ENCODE assay signal across 8 cellular contexts in the genomic region with DNA sequence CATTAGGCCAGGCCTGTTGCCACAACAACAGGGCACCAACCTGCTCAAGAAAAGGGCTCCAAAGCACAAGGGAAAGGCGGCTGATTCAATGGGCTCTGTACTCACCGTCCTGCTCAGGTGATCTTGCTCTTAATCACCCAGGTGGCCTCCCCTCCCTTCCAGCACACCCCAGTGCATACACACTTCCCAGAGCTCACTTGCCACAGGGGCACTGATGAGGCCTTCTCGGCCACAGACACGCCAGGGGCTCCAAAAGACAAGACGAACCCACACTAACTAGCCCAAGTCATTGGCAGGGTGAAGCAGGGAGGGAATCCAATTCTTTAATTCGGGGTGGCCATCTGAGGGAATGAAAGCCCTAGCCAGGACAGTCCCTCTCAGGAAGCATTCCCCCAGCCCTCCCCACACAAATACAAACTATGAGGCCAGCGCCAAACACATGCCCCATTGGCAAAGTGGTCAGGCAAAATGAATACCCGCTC. TPM values are rescaled to one million over a fixed set of nuclear protein-coding genes. Genes with fewer than 3 reads are reported as not detected.
DNase-seq lines count a peak whose midpoint lies in the region; ATAC-seq, FAIRE-seq and TF ChIP-seq lines count a peak whose summit lies in the region.

No MANE protein-coding gene starts in this region.

- peaks cover 55% of the 10 kb centered on the region for H3K4me1 Mint-ChIP-seq in dendritic cell treated with granulocyte-macrophage colony-stimulating factor and Interleukin-4, amounts not matched to agents 40 ng/mL and 50 ng/mL, for 4 days (ENCODE audit: low read depth)

- peak overlapping the region; percentile 78 for H3K4me3 Mint-ChIP-seq in dendritic cell treated with granulocyte-macrophage colony-stimulating factor and Interleukin-4, amounts not matched to agents 40 ng/mL and 50 ng/mL, for 4 days

- intact Hi-C loops in dendritic cell treated with granulocyte-macrophage colony-stimulating factor and Interleukin-4, amounts not matched to agents 40 ng/mL and 50 ng/mL, for 4 days (cut with micrococcal nuclease), result loop anchor here (5.0 kb wide), 1 partner anchor 34 kb away; no protein-coding TSS in a partner anchor

- H3K27ac ChIP-seq in A549 (peak overlapping the region; percentile 81 to 95), muscle layer of duodenum (ENCODE audit: low read length) (peak overlapping the region; percentile 89)

- peak overlapping the region; percentile 60 for H3K4me3 ChIP-seq in A549
- H3K4me3 ChIP-seq in LNCaP clone FGC (ENCODE audit: low read depth, low read length), result peak overlapping the region; percentile 61
- peak overlapping the region; percentile 55 to 64 for H3K4me3 ChIP-seq in muscle layer of duodenum (ENCODE audit: low read depth in 1 of 2, low read length in 2 of 2)

- peak; percentile 1 to 3; a peak in 3 of 6 replicates for ATAC-seq in A549
- no peak for ATAC-seq in HG02970 (IDR thresholded peaks at IDR 0.05; ENCODE audit: low FRiP score, unreplicated experiment)
- no peak for ATAC-seq in HG02763 (IDR thresholded peaks at IDR 0.05; ENCODE audit: unreplicated experiment)
- no peak for ATAC-seq in GM19395 (IDR thresholded peaks at IDR 0.05; ENCODE audit: unreplicated experiment)

- H3K4me1 ChIP-seq in A549 (peaks cover 38% of the 10 kb centered on the region), muscle layer of duodenum (ENCODE audit: control insufficient read depth in 1 of 2, insufficient read depth in 2 of 2, low read length in 2 of 2) (peaks cover 10 to 35% of the 10 kb centered on the region in 2 donors)

- no peaks in the 10 kb centered on the region for H3K9me3 Mint-ChIP-seq in dendritic cell treated with granulocyte-macrophage colony-stimulating factor and Interleukin-4, amounts not matched to agents 40 ng/mL and 50 ng/mL, for 4 days

- TF ChIP-seq CTCF in A549 (IDR thresholded peaks at IDR 0.05), result no peak
- TF ChIP-seq CTCF in LNCaP clone FGC (IDR thresholded peaks at IDR 0.05; ENCODE audit: control insufficient read depth, extremely low read depth, insufficient read depth), result no peak

- H3K4me2 ChIP-seq in A549, result peak overlapping the region; percentile 88

- H3K27me3 Mint-ChIP-seq in dendritic cell treated with granulocyte-macrophage colony-stimulating factor and Interleukin-4, amounts not matched to agents 40 ng/mL and 50 ng/mL, for 4 days, result peaks cover 11% of the 10 kb centered on the region

- TF ChIP-seq RAD21 in A549 (conservative IDR thresholded peaks at IDR 0.05 in 1 of 2, IDR thresholded peaks at IDR 0.05 in 1 of 2), result no peak

- no peaks in the 10 kb centered on the region for H3K27me3 ChIP-seq in muscle layer of duodenum (ENCODE audit: low read depth, low read length)

- CTCF ChIA-PET in A549 (lab: Yijun Ruan, JAX), result interaction anchor here (1.2 to 12.8 kb wide), 8 partner anchors 14 to 74 kb away, joined by 3 to 263 read pairs (median 14); no protein-coding TSS in a partner anchor

- TF ChIP-seq POLR2A in A549 (IDR thresholded peaks at IDR 0.05; ENCODE audit: low read length), result no peak

- H3K36me3 ChIP-seq in muscle layer of duodenum (ENCODE audit: control insufficient read depth in 1 of 2, insufficient read depth in 2 of 2, low read length in 2 of 2), result no peaks in the 10 kb centered on the region

- FAIRE-seq in A549 (lab: Jason Lieb, UNC), result no peak

- TF ChIP-seq EP300 in A549 (IDR thresholded peaks at IDR 0.05), result no peak

- DNase-seq in A549 (ENCODE audit: low read depth in 1 of 2, low spot score in 1 of 2), result peak; percentile 29 to 41
- DNase-seq in LNCaP clone FGC (ENCODE audit: low read depth), result no peak
- no peak for DNase-seq in NCI-H2171 (lab: John Stamatoyannopoulos, UW)

- H3K27ac Mint-ChIP-seq in dendritic cell treated with granulocyte-macrophage colony-stimulating factor and Interleukin-4, amounts not matched to agents 40 ng/mL and 50 ng/mL, for 4 days, result peak overlapping the region; percentile 84

- POLR2A ChIA-PET in A549 (lab: Yijun Ruan, JAX), result interaction anchor here (0.6 to 4.3 kb wide), 8 partner anchors 24 to 450 kb away, joined by 3 to 47 read pairs (median 4); partner anchors contain the start of genes NEK8 and NUFIP2

- WGBS in A549 (ENCODE audit: missing lambda C conversion rate), result 25% methylated on average over 8 of the region's 8 CpGs

- H3K9me3 ChIP-seq in A549 (no peaks in the 10 kb centered on the region; the same call in 2 of the 3 replicates), muscle layer of duodenum (ENCODE audit: control insufficient read depth in 1 of 2, low read length in 2 of 2) (no peaks in the 10 kb centered on the region)

- peaks cover 14% of the 10 kb centered on the region for H3K36me3 Mint-ChIP-seq in dendritic cell treated with granulocyte-macrophage colony-stimulating factor and Interleukin-4, amounts not matched to agents 40 ng/mL and 50 ng/mL, for 4 days (ENCODE audit: low read depth)

TF ChIP-seq in A549, 52 proteins besides CTCF, POLR2A, EP300 and RAD21:
- TF ChIP-seq HOXA7 (CRISPR knock-in tag; IDR thresholded peaks at IDR 0.05) (no peak), RNF2 (IDR thresholded peaks at IDR 0.05; ENCODE audit: borderline replicate concordance, low read depth) (no peak), FOSL2 (IDR thresholded peaks at IDR 0.05) (no peak), FOSL2 (CRISPR knock-in tag; IDR thresholded peaks at IDR 0.05) (no peak)
- TF ChIP-seq, protein P1, sequence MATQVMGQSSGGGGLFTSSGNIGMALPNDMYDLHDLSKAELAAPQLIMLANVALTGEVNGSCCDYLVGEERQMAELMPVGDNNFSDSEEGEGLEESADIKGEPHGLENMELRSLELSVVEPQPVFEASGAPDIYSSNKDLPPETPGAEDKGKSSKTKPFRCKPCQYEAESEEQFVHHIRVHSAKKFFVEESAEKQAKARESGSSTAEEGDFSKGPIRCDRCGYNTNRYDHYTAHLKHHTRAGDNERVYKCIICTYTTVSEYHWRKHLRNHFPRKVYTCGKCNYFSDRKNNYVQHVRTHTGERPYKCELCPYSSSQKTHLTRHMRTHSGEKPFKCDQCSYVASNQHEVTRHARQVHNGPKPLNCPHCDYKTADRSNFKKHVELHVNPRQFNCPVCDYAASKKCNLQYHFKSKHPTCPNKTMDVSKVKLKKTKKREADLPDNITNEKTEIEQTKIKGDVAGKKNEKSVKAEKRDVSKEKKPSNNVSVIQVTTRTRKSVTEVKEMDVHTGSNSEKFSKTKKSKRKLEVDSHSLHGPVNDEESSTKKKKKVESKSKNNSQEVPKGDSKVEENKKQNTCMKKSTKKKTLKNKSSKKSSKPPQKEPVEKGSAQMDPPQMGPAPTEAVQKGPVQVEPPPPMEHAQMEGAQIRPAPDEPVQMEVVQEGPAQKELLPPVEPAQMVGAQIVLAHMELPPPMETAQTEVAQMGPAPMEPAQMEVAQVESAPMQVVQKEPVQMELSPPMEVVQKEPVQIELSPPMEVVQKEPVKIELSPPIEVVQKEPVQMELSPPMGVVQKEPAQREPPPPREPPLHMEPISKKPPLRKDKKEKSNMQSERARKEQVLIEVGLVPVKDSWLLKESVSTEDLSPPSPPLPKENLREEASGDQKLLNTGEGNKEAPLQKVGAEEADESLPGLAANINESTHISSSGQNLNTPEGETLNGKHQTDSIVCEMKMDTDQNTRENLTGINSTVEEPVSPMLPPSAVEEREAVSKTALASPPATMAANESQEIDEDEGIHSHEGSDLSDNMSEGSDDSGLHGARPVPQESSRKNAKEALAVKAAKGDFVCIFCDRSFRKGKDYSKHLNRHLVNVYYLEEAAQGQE (IDR thresholded peaks at IDR 0.05), result no peak
- TF ChIP-seq, protein P2, sequence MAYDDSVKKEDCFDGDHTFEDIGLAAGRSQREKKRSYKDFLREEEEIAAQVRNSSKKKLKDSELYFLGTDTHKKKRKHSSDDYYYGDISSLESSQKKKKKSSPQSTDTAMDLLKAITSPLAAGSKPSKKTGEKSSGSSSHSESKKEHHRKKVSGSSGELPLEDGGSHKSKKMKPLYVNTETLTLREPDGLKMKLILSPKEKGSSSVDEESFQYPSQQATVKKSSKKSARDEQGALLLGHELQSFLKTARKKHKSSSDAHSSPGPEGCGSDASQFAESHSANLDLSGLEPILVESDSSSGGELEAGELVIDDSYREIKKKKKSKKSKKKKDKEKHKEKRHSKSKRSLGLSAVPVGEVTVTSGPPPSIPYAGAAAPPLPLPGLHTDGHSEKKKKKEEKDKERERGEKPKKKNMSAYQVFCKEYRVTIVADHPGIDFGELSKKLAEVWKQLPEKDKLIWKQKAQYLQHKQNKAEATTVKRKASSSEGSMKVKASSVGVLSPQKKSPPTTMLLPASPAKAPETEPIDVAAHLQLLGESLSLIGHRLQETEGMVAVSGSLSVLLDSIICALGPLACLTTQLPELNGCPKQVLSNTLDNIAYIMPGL (CRISPR knock-in tag; IDR thresholded peaks at IDR 0.05; ENCODE audit: borderline replicate concordance), result no peak

RNA-seq across cellular contexts. Expression of gene MYO18A, which starts 1.4 kb away (rescaled TPM):
- 12.3 and 26.3 TPM in 2 replicates for polyA plus RNA-seq in A549 (2011; rRNA removed)
- polyA plus RNA-seq in A549 (2012; cell fraction: cytosol; rRNA removed), result 8.3 and 9.9 TPM in 2 replicates
- polyA plus RNA-seq in A549 (2012; cell fraction: nucleus; rRNA removed), result 37.5 and 46.4 TPM in 2 replicates
- polyA plus RNA-seq in A549 (2017; fragmentation: RNase III; extraction: RNeasy Plus Mini Kit Qiagen cat#74134 plus additional on column Dnase treatment), result 22.4 to 29.7 TPM (median 28.4 TPM) in 3 replicates
- 47.9 and 52.2 TPM in 2 replicates for polyA minus RNA-seq in A549 (2011; rRNA and poly(A)+ RNA removed)

Comparison
In these comparisons a context has a peak if more than half of its experiments do, and no peak if none do; other contexts are left out.
1. ATAC-seq: peak in A549 (2 of 2); none in HG02970 (single experiment), HG02763 (single experiment) and GM19395 (single experiment).
2. DNase-seq: peak in A549 (2 of 2); none in LNCaP clone FGC (single experiment) and NCI-H2171 (single experiment).
3. Peak in every context shown above with its lines, with median percentiles within 50 percentile points of each other: H3K4me3 ChIP-seq.